In genomic region chr4:124329134-124329533, GRCh38 we compare ENCODE assay signal across 24 cellular contexts.
"Had no signal": no experiment of that assay in that cellular context is flagged by ENCODE, and none has a peak within 500 bp of the region (broad histone marks: within the 10 kb centered on the region; RNA-seq: fewer than 3 reads in every experiment).

No MANE protein-coding gene starts in this region.

- DNase-seq: activated CD4-positive, alpha-beta T cell treated with anti-CD3 and anti-CD28 coated beads for 36 hours; activated CD4-positive, alpha-beta T cell treated with anti-CD3 and anti-CD28 coated beads, Interleukin-2, amount 10 ng/mL, durations not matched to agents 7 days and 5 days; activated CD4-positive, alpha-beta T cell treated with anti-CD3 and anti-CD28 coated beads, Interleukin-2, amount 50 U/mL, for 48 hours; activated CD8-positive, alpha-beta T cell treated with anti-CD3 and anti-CD28 coated beads, Interleukin-2, amount 10 ng/mL, durations not matched to agents 7 days and 5 days; activated gamma-delta T cell treated with Interleukin-2 at 50 U/mL for 16 hours; activated naive CD4-positive, alpha-beta T cell treated with anti-CD3 and anti-CD28 coated beads for 36 hours; activated T-cell treated with anti-CD3 and anti-CD28 coated beads, Interleukin-2, amount 50 U/mL, for 24 hours; adrenal gland; body of pancreas; caudate nucleus; cerebellar nuclear complex; MG63; NCI-H1048; NCI-H1105 treated with DMSO at 0.1 percent for 48 hours; NCI-H187 treated with DMSO at 0.1 percent for 48 hours; NCI-H2081 treated with DMSO at 0.1 percent for 48 hours; NCI-H2171; NCI-H524; SHP77; SJCRH30 had no signal

- H3K4me3 ChIP-seq: adrenal gland, body of pancreas, breast epithelium, MG63, SJCRH30, SK-N-MC had no signal

- H3K36me3 ChIP-seq: adrenal gland, breast epithelium, MG63, SJCRH30 had no signal

- H3K4me1 ChIP-seq: adrenal gland, body of pancreas, breast epithelium, SJCRH30 had no signal

- H3K27me3 ChIP-seq: adrenal gland, body of pancreas, breast epithelium, MG63, SJCRH30 had no signal

- H3K27ac ChIP-seq: adrenal gland, body of pancreas, breast epithelium, SJCRH30, SK-N-MC had no signal

- FAIRE-seq: astrocyte, TTC549 had no signal

- H3K9me3 ChIP-seq: adrenal gland, body of pancreas, breast epithelium, MG63 had no signal
